ENCODE assay signal across 22 cellular contexts in genomic region chr2:200664770-200665494, GRCh38.
DNase-seq lines count a peak whose midpoint lies in the region; ATAC-seq, FAIRE-seq and TF ChIP-seq lines count a peak whose summit lies in the region.
"Had no signal": no experiment of that assay in that cellular context is flagged by ENCODE, and none has a peak within 500 bp of the region (broad histone marks: within the 10 kb centered on the region; RNA-seq: fewer than 3 reads in every experiment).

No MANE protein-coding gene starts in this region.

- TF ChIP-seq EP300 in K562 (IDR thresholded peaks at IDR 0.05; ENCODE audit: low read length) (no peak), HepG2 (IDR thresholded peaks at IDR 0.05; ENCODE audit: low read depth in 2 of 2, low read length in 2 of 2) (no peak), HepG2 (CRISPR knock-in tag; IDR thresholded peaks at IDR 0.05; ENCODE audit: borderline replicate concordance) (no peak)

- peaks cover 43% of the 10 kb centered on the region for H3K36me3 Mint-ChIP-seq in HFFc6 (ENCODE audit: low read depth)
- H3K36me3 Mint-ChIP-seq: CD8-positive, alpha-beta memory T cell had no signal

- TF ChIP-seq CTCF in HFFc6 (IDR thresholded peaks at IDR 0.05) (no peak), K562 (IDR thresholded peaks at IDR 0.05 in 2 of 3, conservative IDR thresholded peaks at IDR 0.05 in 1 of 3; ENCODE audit: insufficient read depth in 2 of 3, low read depth in 1 of 3, low read length in 3 of 3) (no peak), HepG2 (CRISPR knock-in tag; IDR thresholded peaks at IDR 0.05) (no peak)

- TF ChIP-seq RAD21 in K562 (CRISPR knock-in tag; conservative IDR thresholded peaks at IDR 0.05 in 1 of 2, IDR thresholded peaks at IDR 0.05 in 1 of 2) (no peak), HepG2 (CRISPR knock-in tag; IDR thresholded peaks at IDR 0.05) (no peak)

- H3K9me3 Mint-ChIP-seq in HFFc6 = no peaks in the 10 kb centered on the region
- H3K9me3 Mint-ChIP-seq: CD8-positive, alpha-beta memory T cell had no signal

- H3K4me3 Mint-ChIP-seq in HFFc6 = no peak overlapping the region
- H3K4me3 Mint-ChIP-seq: CD8-positive, alpha-beta memory T cell had no signal

- H3K4me1 Mint-ChIP-seq in HFFc6 (ENCODE audit: low read depth) = peaks cover 33% of the 10 kb centered on the region
- H3K4me1 Mint-ChIP-seq: CD8-positive, alpha-beta memory T cell had no signal

- no peaks in the 10 kb centered on the region for H3K9me1 ChIP-seq in K562 (ENCODE audit: control insufficient read depth, insufficient read depth, low read length)

- H3K27me3 ChIP-seq in K562 (ENCODE audit: control insufficient read depth in 2 of 2, insufficient read depth in 2 of 2, low read length in 2 of 2) (no peaks in the 10 kb centered on the region), HepG2 (ENCODE audit: control insufficient read depth in 1 of 2, insufficient read depth in 2 of 2, low read length in 2 of 2) (no peaks in the 10 kb centered on the region; a peak in 1 of 5 replicates)
- H3K27me3 ChIP-seq: BLaER1 treated with 17β-estradiol and CSF1 and Interleukin-3, amounts not matched to agents 10 nM and 100 nM; SJSA1 had no signal

- H3K27ac ChIP-seq in K562 (ENCODE audit: extremely low read depth, low read depth, low read length) = no peak overlapping the region
- H3K27ac ChIP-seq in HepG2 (ENCODE audit: extremely low read length, insufficient read depth, low read length) = no peak overlapping the region
- H3K27ac ChIP-seq: BLaER1 treated with 17β-estradiol and CSF1 and Interleukin-3, amounts not matched to agents 10 nM and 100 nM; SJSA1 had no signal

- H4K20me1 ChIP-seq in K562 (replicated peaks; ENCODE audit: control insufficient read depth, insufficient read depth, low read length) (no peaks in the 10 kb centered on the region), HepG2 (ENCODE audit: insufficient read depth, low read length) (no peaks in the 10 kb centered on the region)
- H4K20me1 ChIP-seq: BLaER1 treated with 17β-estradiol and CSF1 and Interleukin-3, amounts not matched to agents 10 nM and 100 nM had no signal

- FAIRE-seq in K562 (lab: Jason Lieb, UNC) = no peak
- FAIRE-seq in HepG2 (lab: Jason Lieb, UNC) = no peak
- FAIRE-seq: G401.6, GM12892 had no signal

- TF ChIP-seq POLR2A in K562 (conservative IDR thresholded peaks at IDR 0.05) (no peak), HepG2 (IDR thresholded peaks at IDR 0.05; ENCODE audit: insufficient read depth in 1 of 2, low read depth in 2 of 2, low read length in 2 of 2) (no peak)

- H3K36me3 ChIP-seq in K562 (ENCODE audit: control insufficient read depth, insufficient read depth, low read length) = no peaks in the 10 kb centered on the region
- no peaks in the 10 kb centered on the region for H3K36me3 ChIP-seq in HepG2 (replicated peaks in 1 of 2; ENCODE audit: control insufficient read depth in 1 of 2, insufficient read depth in 2 of 2, low read length in 2 of 2)
- H3K36me3 ChIP-seq: BLaER1 treated with 17β-estradiol and CSF1 and Interleukin-3, amounts not matched to agents 10 nM and 100 nM; SJSA1 had no signal

- H3K4me1 ChIP-seq in K562 (replicated peaks in 1 of 2; ENCODE audit: control insufficient read depth in 2 of 2, insufficient read depth in 2 of 2, low read length in 2 of 2) (peaks cover 0 to 7% of the 10 kb centered on the region in 2 experiments; a peak in 2 of 5 replicates), HepG2 (ENCODE audit: insufficient read depth, low read length) (peaks cover 18% of the 10 kb centered on the region)

- H3K9ac ChIP-seq in K562 (ENCODE audit: insufficient read depth in 1 of 2, low read depth in 2 of 2, low read length in 2 of 2) (no peak overlapping the region), HepG2 (ENCODE audit: insufficient read depth, low read depth, low read length) (no peak overlapping the region)
- H3K9ac ChIP-seq: BLaER1 treated with 17β-estradiol and CSF1 and Interleukin-3, amounts not matched to agents 10 nM and 100 nM had no signal

- H3K4me2 ChIP-seq in K562 (ENCODE audit: insufficient read depth, low read length) (no peak overlapping the region), HepG2 (ENCODE audit: low read depth, low read length) (no peak overlapping the region)
- H3K4me2 ChIP-seq: BLaER1 treated with 17β-estradiol and CSF1 and Interleukin-3, amounts not matched to agents 10 nM and 100 nM had no signal

- CTCF ChIA-PET in K562 (lab: Yijun Ruan, JAX; ENCODE audit: low intra/inter-chr PET ratio) = no interaction called here
- CTCF ChIA-PET in HepG2 (lab: Yijun Ruan, JAX; ENCODE audit: low intra/inter-chr PET ratio, low total read pairs) = no interaction called here

- DNase-seq in HFFc6 (no peak), K562 (ENCODE audit: extremely low read depth in 1 of 4, low spot score in 3 of 4) (peak in 2 of 4 experiments; percentile 11 to 23), HepG2 (ENCODE audit: low spot score) (no peak), NCI-H1930 (lab: John Stamatoyannopoulos, UW) (no peak), NCI-H748 (lab: John Stamatoyannopoulos, UW; ENCODE audit: unreplicated experiment) (no peak), posterior vena cava (ENCODE audit: low spot score) (no peak), midbrain (lab: John Stamatoyannopoulos, UW) (no peak)
- DNase-seq: ACHN; CD8-positive, alpha-beta memory T cell; H7; KG1; NCI-H1105; NCI-H146; NCI-H2081 treated with DMSO at 0.1 percent for 48 hours; NCI-H2171 treated with DMSO at 0.1 percent for 48 hours; NCI-H524 treated with DMSO at 0.1 percent for 48 hours; OCI-M1 had no signal

- H3K27ac Mint-ChIP-seq in HFFc6 = peak overlapping the region; percentile 12; the same call in 1 of the 2 replicates
- H3K27ac Mint-ChIP-seq: CD8-positive, alpha-beta memory T cell had no signal

- in situ Hi-C loops in K562 (cut with MboI) = no loop called here
- in situ Hi-C loops in HepG2 (cut with HindIII; ENCODE audit: extremely low pct_ligation_motif_present, low pct_unique_long_range_greater_than_20kb) = no loop called here

- H2AFZ ChIP-seq in K562 (ENCODE audit: low read depth, low read length) = no peak overlapping the region
- no peak overlapping the region for H2AFZ ChIP-seq in HepG2 (ENCODE audit: low read length)

- ATAC-seq in K562 = peak; percentile 71
- 0 out of 3 replicates have a peak, but pooled peaks have one; percentile 29 for ATAC-seq in HepG2
- ATAC-seq: Right ventricle myocardium inferior had no signal

- POLR2A ChIA-PET in K562 (lab: Yijun Ruan, JAX) (interaction anchor here (0.6 to 0.7 kb wide), 2 partner anchors 10 to 186 kb away, joined by 3 read pairs; no protein-coding TSS in a partner anchor), HepG2 (lab: Yijun Ruan, JAX) (interaction anchor here (2.5 to 2.8 kb wide), 2 partner anchors 16 to 79 kb away, joined by 7 to 11 read pairs; partner anchors contain the start of gene AOX1)

- H3K27me3 Mint-ChIP-seq in HFFc6 (ENCODE audit: insufficient read depth) = no peaks in the 10 kb centered on the region; the same call in 1 of the 2 replicates

- BruUV-seq in K562 (replicated peaks; lab: Mats Ljungman, UMichigan) (no TSS peak), HepG2 (replicated peaks; lab: Mats Ljungman, UMichigan) (no TSS peak)

- intact Hi-C loops in K562 (cut with micrococcal nuclease) (no loop called here), HepG2 (cut with micrococcal nuclease; ENCODE audit: unreplicated experiment) (no loop called here), posterior vena cava (cut with DNase I) (no loop called here)

- H3K4me3 ChIP-seq in K562 (no peak overlapping the region), HepG2 (replicated peaks in 1 of 3; ENCODE audit: insufficient read depth in 1 of 3, low read depth in 2 of 3, low read length in 3 of 3) (no peak overlapping the region)
- H3K4me3 ChIP-seq: BLaER1 treated with 17β-estradiol and CSF1 and Interleukin-3, amounts not matched to agents 10 nM and 100 nM; SJSA1 had no signal

- WGBS in K562 (ENCODE audit: insufficient coverage, low coverage, missing lambda C conversion rate) = 19% methylated on average over 6 of the region's 6 CpGs
- 96% methylated on average over 6 of the region's 6 CpGs for WGBS in HepG2 (ENCODE audit: low lambda C conversion rate)

- H3K79me2 ChIP-seq in K562 (ENCODE audit: control insufficient read depth, insufficient read depth, low read length) (no peaks in the 10 kb centered on the region), HepG2 (ENCODE audit: insufficient read depth, low read length) (no peaks in the 10 kb centered on the region)

- H3K9me3 ChIP-seq in K562 (replicated peaks; ENCODE audit: control insufficient read depth, insufficient read depth, low read depth, low read length) (no peaks in the 10 kb centered on the region), HepG2 (ENCODE audit: low read length) (no peaks in the 10 kb centered on the region)
- H3K9me3 ChIP-seq: BLaER1 treated with 17β-estradiol and CSF1 and Interleukin-3, amounts not matched to agents 10 nM and 100 nM; SJSA1 had no signal

TF ChIP-seq in K562, 482 proteins besides CTCF, POLR2A, EP300 and RAD21 (continues in another document):
- no peak for TF ChIP-seq ZNF507 (tag; conservative IDR thresholded peaks at IDR 0.05)
- TF ChIP-seq ZNF57 (CRISPR knock-in tag; IDR thresholded peaks at IDR 0.05) = no peak

TF ChIP-seq in HepG2, 621 proteins besides CTCF, POLR2A, EP300 and RAD21:
- TF ChIP-seq ZNF605 (CRISPR knock-in tag; IDR thresholded peaks at IDR 0.05) (0 out of 2 replicates have a peak, but pooled peaks have one; percentile 27), ZNF614 (CRISPR knock-in tag; IDR thresholded peaks at IDR 0.05; ENCODE audit: borderline replicate concordance) (no peak)
